11 cellular contexts compared by ENCODE assay signal in genomic region chr3:179179979-179180758, GRCh38. TPM values are rescaled to one million over a fixed set of nuclear protein-coding genes. Genes with fewer than 3 reads are reported as not detected.
DNase-seq lines count a peak whose midpoint lies in the region; ATAC-seq, FAIRE-seq and TF ChIP-seq lines count a peak whose summit lies in the region.
"Had no signal": no experiment of that assay in that cellular context is flagged by ENCODE, and none has a peak within 500 bp of the region (broad histone marks: within the 10 kb centered on the region; RNA-seq: fewer than 3 reads in every experiment).

No MANE protein-coding gene starts in this region.

- H3K27ac ChIP-seq in astrocyte (ENCODE audit: low read depth, low read length) (peak overlapping the region; percentile 64), H9 (ENCODE audit: insufficient read length, low read depth, low read length) (no peak overlapping the region)

- no peaks in the 10 kb centered on the region for H3K9me3 Mint-ChIP-seq in astrocyte (ENCODE audit: unreplicated experiment)
- H3K9me3 Mint-ChIP-seq in H9, result no peaks in the 10 kb centered on the region
- H3K9me3 Mint-ChIP-seq: activated CD4-positive, alpha-beta memory T cell treated with anti-CD3 and anti-CD28 coated beads, Interleukin-2, amount 10 ng/mL, durations not matched to agents 7 days and 5 days had no signal

- H3K9me3 ChIP-seq in astrocyte (ENCODE audit: insufficient read depth, low read depth, low read length), result no peaks in the 10 kb centered on the region
- H3K9me3 ChIP-seq in H9 (ENCODE audit: control insufficient read depth, low read depth, low read length), result no peaks in the 10 kb centered on the region

- peak; percentile 68 for DNase-seq in COR-L47 (lab: John Stamatoyannopoulos, UW)
- DNase-seq in astrocyte (ENCODE audit: low read depth), result peak; percentile 49
- peak; percentile 70 for DNase-seq in left kidney (ENCODE audit: low read depth, low spot score)
- no peak for DNase-seq in SIG-M5 treated with dmso at 0.1 percent for 504 hours (lab: John Stamatoyannopoulos, UW; ENCODE audit: unreplicated experiment)
- no peak for DNase-seq in A172 (ENCODE audit: low spot score)
- no peak for DNase-seq in NCI-H345 treated with DMSO at 0.1 percent for 48 hours (lab: John Stamatoyannopoulos, UW; ENCODE audit: unreplicated experiment)
- no peak for DNase-seq in H9
- DNase-seq: activated CD4-positive, alpha-beta memory T cell treated with anti-CD3 and anti-CD28 coated beads, Interleukin-2, amount 10 ng/mL, durations not matched to agents 7 days and 5 days had no signal

- H3K4me2 ChIP-seq in astrocyte (ENCODE audit: low read length), result no peak overlapping the region
- no peak overlapping the region for H3K4me2 ChIP-seq in H9 (ENCODE audit: insufficient read depth, insufficient read length, low read length)

- H2BK12ac ChIP-seq in H9 (ENCODE audit: insufficient read length, low read depth, low read length), result no peak overlapping the region

- no peak overlapping the region for H3K23ac ChIP-seq in H9 (ENCODE audit: insufficient read length, low read depth, low read length)

- H3K36me3 Mint-ChIP-seq in astrocyte (ENCODE audit: low read depth, unreplicated experiment) (no peaks in the 10 kb centered on the region), H9 (ENCODE audit: insufficient read depth in 1 of 3, low read depth in 3 of 3) (no peaks in the 10 kb centered on the region; a peak in 1 of 7 replicates)

- H3K27me3 ChIP-seq in astrocyte (ENCODE audit: insufficient read depth, low read length), result no peaks in the 10 kb centered on the region
- no peaks in the 10 kb centered on the region for H3K27me3 ChIP-seq in H9 (ENCODE audit: insufficient read depth, low read length)

- no CpG with 5 or more reads among the region's 1 CpG for WGBS in H9 (ENCODE audit: extremely low coverage, insufficient read length, low lambda C conversion rate)

- H4K5ac ChIP-seq in H9 (ENCODE audit: insufficient read length, low read depth, low read length), result no peak overlapping the region

- no peak overlapping the region for H3K56ac ChIP-seq in H9 (ENCODE audit: insufficient read length, low read depth, low read length)

- H3K4ac ChIP-seq in H9 (ENCODE audit: low read depth, low read length), result no peak overlapping the region

- no peak overlapping the region for H2BK120ac ChIP-seq in H9 (ENCODE audit: low read depth, low read length, poor library complexity, severe bottlenecking)

- no peak overlapping the region for H2BK15ac ChIP-seq in H9 (ENCODE audit: low read depth, low read length)

- H4K20me1 ChIP-seq in astrocyte (ENCODE audit: insufficient read depth, low read length) (peaks cover 46% of the 10 kb centered on the region), H9 (ENCODE audit: control insufficient read depth, insufficient read depth, insufficient read length) (no peaks in the 10 kb centered on the region)

- H4K91ac ChIP-seq in H9 (ENCODE audit: insufficient read length, low read depth, low read length), result no peak overlapping the region

- no peak overlapping the region for H4K8ac ChIP-seq in H9 (replicated peaks; ENCODE audit: insufficient read length, low read depth, low read length)

- no peak for FAIRE-seq in astrocyte (lab: Jason Lieb, UNC)

- H2AK5ac ChIP-seq in H9 (ENCODE audit: insufficient read length, low read length), result no peak overlapping the region

- no peaks in the 10 kb centered on the region for H3K23me2 ChIP-seq in H9 (ENCODE audit: insufficient read length, low read depth, low read length, poor library complexity, severe bottlenecking)

- TF ChIP-seq CTCF in astrocyte (IDR thresholded peaks at IDR 0.05; ENCODE audit: insufficient read depth, low read depth, low read length) (no peak), H9 (conservative IDR thresholded peaks at IDR 0.05) (no peak)

- H2AFZ ChIP-seq in astrocyte (ENCODE audit: low read depth, low read length) (no peak overlapping the region), H9 (ENCODE audit: low read length) (no peak overlapping the region)

- H3T11ph ChIP-seq in H9 (ENCODE audit: low read length), result no peak overlapping the region

- H3K9ac ChIP-seq in astrocyte (ENCODE audit: low read length), result no peak overlapping the region
- H3K9ac ChIP-seq in H9 (ENCODE audit: extremely low read depth, insufficient read length, low read length), result no peak overlapping the region

- peaks cover 27% of the 10 kb centered on the region for H3K4me1 Mint-ChIP-seq in astrocyte (ENCODE audit: low read depth, unreplicated experiment)
- H3K4me1 Mint-ChIP-seq in H9, result peaks cover 26 to 32% of the 10 kb centered on the region in 2 experiments

- no peak overlapping the region for H2BK20ac ChIP-seq in H9 (ENCODE audit: low read depth, low read length, poor library complexity, severe bottlenecking)

- H3K4me1 ChIP-seq in astrocyte (ENCODE audit: insufficient read depth, low read length) (peaks cover 18% of the 10 kb centered on the region), H9 (ENCODE audit: insufficient read depth, low read length) (no peaks in the 10 kb centered on the region; the same call in 1 of the 2 replicates)

- peaks cover 3% of the 10 kb centered on the region for H3K79me1 ChIP-seq in H9 (ENCODE audit: insufficient read depth, low read depth, low read length, poor library complexity, severe bottlenecking)

- H2BK5ac ChIP-seq in H9 (ENCODE audit: insufficient read length, low read length), result no peak overlapping the region

- H3K18ac ChIP-seq in H9 (ENCODE audit: insufficient read length, low read depth, low read length), result no peak overlapping the region

- H3K27me3 Mint-ChIP-seq in astrocyte (ENCODE audit: low read depth, unreplicated experiment), result no peaks in the 10 kb centered on the region
- H3K27me3 Mint-ChIP-seq in H9 (ENCODE audit: low read depth), result no peaks in the 10 kb centered on the region
- H3K27me3 Mint-ChIP-seq: activated CD4-positive, alpha-beta memory T cell treated with anti-CD3 and anti-CD28 coated beads, Interleukin-2, amount 10 ng/mL, durations not matched to agents 7 days and 5 days had no signal

- H3K27ac Mint-ChIP-seq in astrocyte (ENCODE audit: unreplicated experiment), result no peak overlapping the region
- H3K27ac Mint-ChIP-seq in H9, result no peak overlapping the region
- H3K27ac Mint-ChIP-seq: activated CD4-positive, alpha-beta memory T cell treated with anti-CD3 and anti-CD28 coated beads, Interleukin-2, amount 10 ng/mL, durations not matched to agents 7 days and 5 days had no signal

- peaks cover 70% of the 10 kb centered on the region for H3K79me2 ChIP-seq in astrocyte (ENCODE audit: insufficient read depth, low read length)
- H3K79me2 ChIP-seq in H9 (ENCODE audit: insufficient read depth, low read length), result no peaks in the 10 kb centered on the region

- H3K36me3 ChIP-seq in astrocyte (ENCODE audit: insufficient read depth, low read length), result no peaks in the 10 kb centered on the region

- peak; percentile 36 for ATAC-seq in HG03108 (IDR thresholded peaks at IDR 0.05; ENCODE audit: unreplicated experiment)
- ATAC-seq: esophagus mucosa had no signal

- H3K4me3 Mint-ChIP-seq in astrocyte (ENCODE audit: unreplicated experiment), result no peak overlapping the region
- H3K4me3 Mint-ChIP-seq in H9, result no peak overlapping the region
- H3K4me3 Mint-ChIP-seq: activated CD4-positive, alpha-beta memory T cell treated with anti-CD3 and anti-CD28 coated beads, Interleukin-2, amount 10 ng/mL, durations not matched to agents 7 days and 5 days had no signal

- H3K14ac ChIP-seq in H9 (ENCODE audit: insufficient read depth, low read length), result no peak overlapping the region

- H3K4me3 ChIP-seq in astrocyte (ENCODE audit: insufficient read depth, low read depth, low read length), result no peak overlapping the region
- H3K4me3 ChIP-seq: skin epidermis had no signal

RNA-seq across cellular contexts. Expression of gene PIK3CA, which starts 32.0 kb away (rescaled TPM):
- total RNA-seq in astrocyte (28.0 and 29.7 TPM in 2 replicates), H9 (2021) (9.8 and 12.0 TPM in 2 replicates)
- total RNA-seq in A172 (2014; rRNA removed; shearing (Covaris generic)), result 18.9 and 23.1 TPM in 2 replicates

Comparison
In these comparisons a context has a peak if more than half of its experiments do, and no peak if none do; other contexts are left out.
1. DNase-seq: peak in COR-L47 (single experiment), astrocyte (single experiment) and left kidney (single experiment); none in SIG-M5 treated with dmso at 0.1 percent for 504 hours (single experiment), A172 (single experiment), NCI-H345 treated with DMSO at 0.1 percent for 48 hours (single experiment) and H9 (single experiment).